In the genomic region with DNA sequence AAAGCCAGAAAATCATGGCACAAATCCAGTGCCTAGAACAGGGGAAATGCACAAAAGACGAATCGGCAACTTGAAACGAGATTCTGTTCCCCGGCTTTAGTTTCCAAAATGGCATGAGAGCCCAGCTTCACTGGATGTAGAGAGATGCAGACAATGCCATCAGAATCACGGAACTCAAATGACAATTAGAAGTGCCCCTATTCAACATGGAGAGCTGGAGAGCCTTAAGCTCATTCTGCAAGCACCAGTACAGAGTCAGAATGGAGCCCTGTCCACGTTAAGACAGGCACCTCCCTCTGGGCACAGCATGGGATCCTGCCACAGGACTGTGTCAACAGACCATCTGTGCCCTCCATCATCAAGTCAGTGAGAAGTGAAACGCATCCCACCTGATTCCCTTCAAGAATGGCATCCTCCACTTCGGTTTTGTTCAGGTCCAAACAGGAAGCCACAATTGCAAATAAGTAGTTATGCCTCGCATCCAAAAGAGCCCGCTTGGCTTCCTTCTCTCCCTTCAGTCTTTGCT, we compare ENCODE assay signal across 22 cellular contexts. TPM values are rescaled to one million over a fixed set of nuclear protein-coding genes. Genes with fewer than 3 reads are reported as not detected.
DNase-seq lines count a peak whose midpoint lies in the region; ATAC-seq, FAIRE-seq and TF ChIP-seq lines count a peak whose summit lies in the region.
"Had no signal": no experiment of that assay in that cellular context is flagged by ENCODE, and none has a peak within 500 bp of the region (broad histone marks: within the 10 kb centered on the region; RNA-seq: fewer than 3 reads in every experiment).

No MANE protein-coding gene starts in this region.

- H3K79me2 ChIP-seq in astrocyte (ENCODE audit: insufficient read depth, low read length) = no peaks in the 10 kb centered on the region

- H3K4me1 Mint-ChIP-seq in astrocyte (ENCODE audit: low read depth, unreplicated experiment) (peaks cover 7% of the 10 kb centered on the region), chondrocyte (ENCODE audit: low read depth) (no peaks in the 10 kb centered on the region)
- H3K4me1 Mint-ChIP-seq: activated B cell treated with CpG ODN at 0.5 μM for 24 hours, T-helper 17 cell had no signal

- no peak for FAIRE-seq in astrocyte (lab: Jason Lieb, UNC)
- FAIRE-seq: A549, GM18507 had no signal

- TF ChIP-seq CTCF in astrocyte (IDR thresholded peaks at IDR 0.05; ENCODE audit: insufficient read depth, low read depth, low read length) (no peak), chondrocyte (IDR thresholded peaks at IDR 0.05) (no peak)

- H3K27me3 Mint-ChIP-seq in astrocyte (ENCODE audit: low read depth, unreplicated experiment) (no peaks in the 10 kb centered on the region), chondrocyte (ENCODE audit: low read depth) (peaks cover 28% of the 10 kb centered on the region)
- H3K27me3 Mint-ChIP-seq: activated T-cell treated with anti-CD3 and anti-CD28 coated beads, Interleukin-2, amount 50 U/mL, for 24 hours; effector memory CD8-positive, alpha-beta T cell; T-helper 17 cell had no signal

- H3K36me3 Mint-ChIP-seq in astrocyte (ENCODE audit: low read depth, unreplicated experiment) (peaks cover 6% of the 10 kb centered on the region), chondrocyte (ENCODE audit: low read depth) (peaks cover 4% of the 10 kb centered on the region)

- no peaks in the 10 kb centered on the region for H3K36me3 ChIP-seq in astrocyte (ENCODE audit: insufficient read depth, low read length)
- H3K36me3 ChIP-seq: esophagus squamous epithelium, right atrium auricular region, upper lobe of right lung had no signal

- H3K4me3 ChIP-seq in astrocyte (ENCODE audit: insufficient read depth, low read depth, low read length) = peak overlapping the region; percentile 8
- H3K4me3 ChIP-seq: A549, esophagus squamous epithelium, right atrium auricular region, upper lobe of right lung had no signal

- no peak overlapping the region for H3K27ac ChIP-seq in astrocyte (ENCODE audit: low read depth, low read length)
- H3K27ac ChIP-seq: A549, esophagus squamous epithelium, right atrium auricular region, upper lobe of right lung had no signal

- H4K20me1 ChIP-seq in astrocyte (ENCODE audit: insufficient read depth, low read length) = no peaks in the 10 kb centered on the region

- no peak overlapping the region for H3K9ac ChIP-seq in astrocyte (ENCODE audit: low read length)

- H3K4me2 ChIP-seq in astrocyte (ENCODE audit: low read length) = peak overlapping the region; percentile 71
- H3K4me2 ChIP-seq: A549 had no signal

- H3K27ac Mint-ChIP-seq in astrocyte (ENCODE audit: unreplicated experiment) (no peak overlapping the region), chondrocyte (ENCODE audit: unreplicated experiment) (no peak overlapping the region)
- H3K27ac Mint-ChIP-seq: activated B cell treated with CpG ODN at 0.5 μM for 24 hours; activated CD8-positive, alpha-beta T cell treated with anti-CD3 and anti-CD28 coated beads, Interleukin-2, amount 10 ng/mL, durations not matched to agents 7 days and 5 days; activated T-cell treated with anti-CD3 and anti-CD28 coated beads, Interleukin-2, amount 50 U/mL, for 24 hours; effector memory CD8-positive, alpha-beta T cell; T-helper 17 cell had no signal

- H3K9me3 Mint-ChIP-seq in astrocyte (ENCODE audit: unreplicated experiment) (peaks cover 5% of the 10 kb centered on the region), chondrocyte (ENCODE audit: low read depth) (peaks cover 12% of the 10 kb centered on the region)

- DNase-seq in NCI-H748 (lab: John Stamatoyannopoulos, UW; ENCODE audit: unreplicated experiment) (peak; percentile 69), NCI-H748 treated with DMSO at 0.1 percent for 48 hours (lab: John Stamatoyannopoulos, UW) (no peak), NCI-H2171 treated with DMSO at 0.1 percent for 48 hours (lab: John Stamatoyannopoulos, UW) (peak; percentile 54), astrocyte (ENCODE audit: low read depth) (no peak), chondrocyte (ENCODE audit: low spot score) (no peak)
- DNase-seq in activated CD4-positive, CD25-positive, alpha-beta regulatory T cell (lab: John Stamatoyannopoulos, UW) = no peak
- DNase-seq: activated B cell treated with CpG ODN at 0.5 μM for 24 hours; activated CD8-positive, alpha-beta T cell treated with anti-CD3 and anti-CD28 coated beads, Interleukin-2, amount 10 ng/mL, durations not matched to agents 7 days and 5 days; activated naive CD4-positive, alpha-beta T cell; activated T-cell treated with anti-CD3 and anti-CD28 coated beads, Interleukin-2, amount 50 U/mL, for 24 hours; effector memory CD8-positive, alpha-beta T cell; esophagus squamous epithelium; kidney glomerular epithelial cell; NCI-H2029; NK-92 treated with Interleukin-12 subunit alpha and Interleukin-12 subunit beta, amount 100 ng/mL, for 24 hours; T-helper 17 cell; upper lobe of right lung had no signal

- no peaks in the 10 kb centered on the region for H3K27me3 ChIP-seq in astrocyte (ENCODE audit: insufficient read depth, low read length)
- H3K27me3 ChIP-seq: esophagus squamous epithelium, right atrium auricular region, upper lobe of right lung had no signal

- H2AFZ ChIP-seq in astrocyte (ENCODE audit: low read depth, low read length) = peak overlapping the region; percentile 54

- no peak for ATAC-seq in GM21526 (IDR thresholded peaks at IDR 0.05; ENCODE audit: low FRiP score, unreplicated experiment)
- no peak for ATAC-seq in GM19467 (IDR thresholded peaks at IDR 0.05; ENCODE audit: unreplicated experiment)
- ATAC-seq: A549; activated CD8-positive, alpha-beta T cell treated with anti-CD3 and anti-CD28 coated beads, Interleukin-2, amount 10 ng/mL, durations not matched to agents 7 days and 5 days; effector memory CD8-positive, alpha-beta T cell; T-helper 17 cell; upper lobe of right lung had no signal

- H3K9me3 ChIP-seq in astrocyte (ENCODE audit: insufficient read depth, low read depth, low read length) = peaks cover 5% of the 10 kb centered on the region

- H3K4me1 ChIP-seq in astrocyte (ENCODE audit: insufficient read depth, low read length) = no peaks in the 10 kb centered on the region
- H3K4me1 ChIP-seq: A549, right atrium auricular region, upper lobe of right lung had no signal

- no peak overlapping the region for H3K4me3 Mint-ChIP-seq in astrocyte (ENCODE audit: unreplicated experiment)
- H3K4me3 Mint-ChIP-seq in chondrocyte (ENCODE audit: unreplicated experiment) = no peak overlapping the region
- H3K4me3 Mint-ChIP-seq: activated B cell treated with CpG ODN at 0.5 μM for 24 hours; activated CD8-positive, alpha-beta T cell treated with anti-CD3 and anti-CD28 coated beads, Interleukin-2, amount 10 ng/mL, durations not matched to agents 7 days and 5 days; activated T-cell treated with anti-CD3 and anti-CD28 coated beads, Interleukin-2, amount 50 U/mL, for 24 hours; effector memory CD8-positive, alpha-beta T cell; T-helper 17 cell had no signal

RNA-seq across cellular contexts. Expression of a gene that starts 13.7 kb away (rescaled TPM):
- total RNA-seq in astrocyte = 3.2 and 3.4 TPM in 2 replicates
- 0.46 to 0.77 TPM (median 0.50 TPM) in 3 replicates for total RNA-seq in chondrocyte
- total RNA-seq: activated B cell treated with CpG ODN at 0.5 μM for 24 hours; activated CD8-positive, alpha-beta T cell treated with anti-CD3 and anti-CD28 coated beads, Interleukin-2, amount 10 ng/mL, durations not matched to agents 7 days and 5 days; T-helper 17 cell had no signal

Comparison
In these comparisons a context has a peak if more than half of its experiments do, and no peak if none do; other contexts are left out.
1. DNase-seq: peak in NCI-H748 (single experiment) and NCI-H2171 treated with DMSO at 0.1 percent for 48 hours (single experiment); none in NCI-H748 treated with DMSO at 0.1 percent for 48 hours (single experiment), astrocyte (single experiment), activated CD4-positive, CD25-positive, alpha-beta regulatory T cell (0 of 4) and chondrocyte (single experiment).